8 cellular contexts compared by ENCODE assay signal in genomic region chr15:75646944-75647364, GRCh38. TPM values are rescaled to one million over a fixed set of nuclear protein-coding genes. Genes with fewer than 3 reads are reported as not detected.
DNase-seq lines count a peak whose midpoint lies in the region; ATAC-seq and TF ChIP-seq lines count a peak whose summit lies in the region.

No MANE protein-coding gene starts in this region.

- peaks cover 46% of the 10 kb centered on the region for H3K79me2 ChIP-seq in smooth muscle cell (ENCODE audit: low read depth)

- peaks cover 2% of the 10 kb centered on the region for H3K27me3 Mint-ChIP-seq in activated naive CD8-positive, alpha-beta T cell treated with anti-CD3 and anti-CD28 coated beads, Interleukin-2, amount 50 U/mL, for 24 hours

- H3K4me1 Mint-ChIP-seq in activated naive CD8-positive, alpha-beta T cell treated with anti-CD3 and anti-CD28 coated beads, Interleukin-2, amount 50 U/mL, for 24 hours: peaks cover 36% of the 10 kb centered on the region

- H3F3A ChIP-seq in smooth muscle cell (ENCODE audit: low read depth): no peaks in the 10 kb centered on the region

- H3K4me3 ChIP-seq in BE2C (ENCODE audit: low read depth, low read length) (peak overlapping the region; percentile 86), iPS-18a (ENCODE audit: low read length) (peak overlapping the region; percentile 77), smooth muscle cell (peak overlapping the region; percentile 91)

- H3K4me1 ChIP-seq in BE2C (no peaks in the 10 kb centered on the region), iPS-18a (ENCODE audit: control insufficient read depth, low read depth, low read length) (peaks cover 16% of the 10 kb centered on the region), smooth muscle cell (ENCODE audit: low read depth) (peaks cover 28% of the 10 kb centered on the region)

- H3K36me3 ChIP-seq in BE2C (no peaks in the 10 kb centered on the region), iPS-18a (ENCODE audit: control insufficient read depth, low read depth, low read length) (peaks cover 3% of the 10 kb centered on the region), smooth muscle cell (ENCODE audit: low read depth) (no peaks in the 10 kb centered on the region)

- no peaks in the 10 kb centered on the region for H3K36me3 Mint-ChIP-seq in activated naive CD8-positive, alpha-beta T cell treated with anti-CD3 and anti-CD28 coated beads, Interleukin-2, amount 50 U/mL, for 24 hours (ENCODE audit: low read depth)

- H2AFZ ChIP-seq in smooth muscle cell (ENCODE audit: low read depth): peak overlapping the region; percentile 24

- H4K20me1 ChIP-seq in smooth muscle cell (ENCODE audit: low read depth): peaks cover 34% of the 10 kb centered on the region

- peak overlapping the region; percentile 70 for H3K27ac Mint-ChIP-seq in activated naive CD8-positive, alpha-beta T cell treated with anti-CD3 and anti-CD28 coated beads, Interleukin-2, amount 50 U/mL, for 24 hours

- DNase-seq in BE2C (no peak), smooth muscle cell (lab: John Stamatoyannopoulos, UW; ENCODE audit: unreplicated experiment) (no peak), GF-D8 (lab: John Stamatoyannopoulos, UW) (no peak), GOT3 (lab: John Stamatoyannopoulos, UW) (no peak), MV-4-11 (lab: John Stamatoyannopoulos, UW) (no peak)
- no peak for DNase-seq in activated naive CD8-positive, alpha-beta T cell treated with anti-CD3 and anti-CD28 coated beads, Interleukin-2, amount 50 U/mL, for 24 hours

- H3K9me3 ChIP-seq in BE2C: no peaks in the 10 kb centered on the region
- no peaks in the 10 kb centered on the region for H3K9me3 ChIP-seq in iPS-18a (ENCODE audit: control insufficient read depth, low read depth, low read length)
- no peaks in the 10 kb centered on the region for H3K9me3 ChIP-seq in smooth muscle cell (replicated peaks; ENCODE audit: low read depth)

- H3K4me2 ChIP-seq in smooth muscle cell: peak overlapping the region; percentile 95

- no peak for TF ChIP-seq CTCF in BE2C (IDR thresholded peaks at IDR 0.05; ENCODE audit: low read depth, low read length)
- no peak for TF ChIP-seq CTCF in smooth muscle cell (IDR thresholded peaks at IDR 0.05; ENCODE audit: borderline replicate concordance, insufficient read depth, poor library complexity, severe bottlenecking)

- no peak overlapping the region for H3K27ac ChIP-seq in iPS-18a (ENCODE audit: low read length)
- peak overlapping the region; percentile 95 for H3K27ac ChIP-seq in smooth muscle cell (ENCODE audit: low read depth)

- H3K27me3 ChIP-seq in BE2C (no peaks in the 10 kb centered on the region), iPS-18a (ENCODE audit: control insufficient read depth, insufficient read depth, low read length) (peaks cover 21% of the 10 kb centered on the region), smooth muscle cell (ENCODE audit: low read depth) (no peaks in the 10 kb centered on the region)

- H3K4me3 Mint-ChIP-seq in activated naive CD8-positive, alpha-beta T cell treated with anti-CD3 and anti-CD28 coated beads, Interleukin-2, amount 50 U/mL, for 24 hours: peak overlapping the region; percentile 80

- WGBS in smooth muscle cell (ENCODE audit: low lambda C conversion rate): 3% methylated on average over 26 of the region's 26 CpGs

- ATAC-seq in HG03432 (IDR thresholded peaks at IDR 0.05; ENCODE audit: unreplicated experiment): peak; percentile 21
- ATAC-seq in activated naive CD8-positive, alpha-beta T cell treated with anti-CD3 and anti-CD28 coated beads, Interleukin-2, amount 50 U/mL, for 24 hours: peak; percentile 22

- H3K9ac ChIP-seq in iPS-18a (ENCODE audit: low read length): peak overlapping the region; percentile 83
- peak overlapping the region; percentile 97 for H3K9ac ChIP-seq in smooth muscle cell (ENCODE audit: low read depth)

- no peaks in the 10 kb centered on the region for H3K9me3 Mint-ChIP-seq in activated naive CD8-positive, alpha-beta T cell treated with anti-CD3 and anti-CD28 coated beads, Interleukin-2, amount 50 U/mL, for 24 hours

RNA-seq across cellular contexts. Expression of gene SNX33, which starts 0.8 kb away (rescaled TPM):
- polyA plus RNA-seq in BE2C (2012; ENCODE audit: insufficient read depth, insufficient read length, low read depth): 1.6 TPM
- total RNA-seq in smooth muscle cell: 9.7 and 13.6 TPM in 2 replicates
- polyA plus RNA-seq in smooth muscle cell: 14.2 and 19.2 TPM in 2 replicates

RNA-seq across cellular contexts. Expression of gene IMP3, which starts 6.9 kb away (rescaled TPM):
- polyA plus RNA-seq in BE2C (2012; ENCODE audit: insufficient read depth, insufficient read length, low read depth): 427 TPM
- total RNA-seq in smooth muscle cell: 54.1 and 55.6 TPM in 2 replicates
- 56.7 and 57.5 TPM in 2 replicates for polyA plus RNA-seq in smooth muscle cell

RNA-seq across cellular contexts. Expression of gene SNUPN, which starts 21.4 kb away (rescaled TPM):
- 15.7 TPM for polyA plus RNA-seq in BE2C (2012; ENCODE audit: insufficient read depth, insufficient read length, low read depth)
- 15.2 and 20.7 TPM in 2 replicates for total RNA-seq in smooth muscle cell
- polyA plus RNA-seq in smooth muscle cell: 24.0 and 26.7 TPM in 2 replicates
